Comparison of ENCODE assay signal across 17 cellular contexts in the genomic region with DNA sequence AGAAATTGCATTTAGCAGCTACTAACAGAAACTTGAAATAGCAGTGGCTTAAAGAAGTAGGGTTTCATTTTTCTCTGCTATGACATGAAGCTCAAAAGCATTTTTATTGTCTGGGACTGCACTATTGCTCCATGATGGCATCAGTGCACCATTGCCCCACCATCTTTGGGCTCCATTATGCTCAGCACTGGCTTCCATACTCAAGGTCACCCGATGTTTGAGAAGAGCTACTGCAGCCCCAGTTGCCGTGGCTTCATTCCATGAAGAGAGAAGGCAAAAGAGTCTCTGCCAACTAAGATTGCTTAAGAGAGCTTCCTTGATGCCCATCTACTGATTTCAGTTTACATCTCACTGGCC.
"Had no signal": no experiment of that assay in that cellular context is flagged by ENCODE, and none has a peak within 500 bp of the region (broad histone marks: within the 10 kb centered on the region; RNA-seq: fewer than 3 reads in every experiment).

No MANE protein-coding gene starts in this region.

- H3K36me3 ChIP-seq: brain microvascular endothelial cell had no signal

- H3K4me1 ChIP-seq: esophagus squamous epithelium had no signal

- H3K27ac ChIP-seq: brain microvascular endothelial cell, esophagus squamous epithelium, skin epidermis, VCaP had no signal

- ATAC-seq: activated CD8-positive, alpha-beta memory T cell treated with anti-CD3 and anti-CD28 coated beads, Interleukin-2, amount 10 ng/mL, durations not matched to agents 7 days and 5 days; left ventricle myocardium superior; natural killer cell treated with Interleukin-12 subunit alpha and Interleukin-12 subunit beta and Interleukin-15 and Interleukin-18, amount 100 ng/mL, for 72 hours had no signal

- H3K9me3 ChIP-seq: esophagus squamous epithelium had no signal

- DNase-seq: activated CD4-positive, alpha-beta memory T cell treated with anti-CD3 and anti-CD28 coated beads for 36 hours; activated CD8-positive, alpha-beta memory T cell treated with anti-CD3 and anti-CD28 coated beads, Interleukin-2, amount 10 ng/mL, durations not matched to agents 7 days and 5 days; activated effector memory CD4-positive, alpha-beta T cell treated with Interleukin-2 at 50 U/mL for 16 hours; activated T-cell treated with anti-CD3 and anti-CD28 coated beads, Interleukin-2, amount 50 U/mL, for 1 hour; amniotic stem cell; brain microvascular endothelial cell; cortex of kidney; effector CD4-positive, alpha-beta T cell; esophagus squamous epithelium; head of caudate nucleus; kidney glomerular epithelial cell; left ventricle myocardium superior; occipital lobe; T-helper 9 cell had no signal

- H3K27me3 ChIP-seq: brain microvascular endothelial cell, esophagus squamous epithelium had no signal

- H3K4me3 ChIP-seq: esophagus squamous epithelium, skin epidermis had no signal
